Comparison of ENCODE assay signal across 1 cellular context in genomic region chr11:1858154-1858553, GRCh38.
TF ChIP-seq lines count a peak whose summit lies in the region.

No MANE protein-coding gene starts in this region.

TF ChIP-seq in K562, 482 proteins besides CTCF, POLR2A, EP300 and RAD21:
- peak; percentile 93 for TF ChIP-seq SPI1 (IDR thresholded peaks at IDR 0.05; ENCODE audit: borderline replicate concordance, low read depth, low read length)
- no peak for TF ChIP-seq KLF13 (tag; IDR thresholded peaks at IDR 0.05; ENCODE audit: borderline replicate concordance, low read depth)
- peak; percentile 48; the same call in 1 of the 2 replicates for TF ChIP-seq ZFP91 (CRISPR knock-in tag; IDR thresholded peaks at IDR 0.05)
